8 cellular contexts compared by ENCODE assay signal in the genomic region with DNA sequence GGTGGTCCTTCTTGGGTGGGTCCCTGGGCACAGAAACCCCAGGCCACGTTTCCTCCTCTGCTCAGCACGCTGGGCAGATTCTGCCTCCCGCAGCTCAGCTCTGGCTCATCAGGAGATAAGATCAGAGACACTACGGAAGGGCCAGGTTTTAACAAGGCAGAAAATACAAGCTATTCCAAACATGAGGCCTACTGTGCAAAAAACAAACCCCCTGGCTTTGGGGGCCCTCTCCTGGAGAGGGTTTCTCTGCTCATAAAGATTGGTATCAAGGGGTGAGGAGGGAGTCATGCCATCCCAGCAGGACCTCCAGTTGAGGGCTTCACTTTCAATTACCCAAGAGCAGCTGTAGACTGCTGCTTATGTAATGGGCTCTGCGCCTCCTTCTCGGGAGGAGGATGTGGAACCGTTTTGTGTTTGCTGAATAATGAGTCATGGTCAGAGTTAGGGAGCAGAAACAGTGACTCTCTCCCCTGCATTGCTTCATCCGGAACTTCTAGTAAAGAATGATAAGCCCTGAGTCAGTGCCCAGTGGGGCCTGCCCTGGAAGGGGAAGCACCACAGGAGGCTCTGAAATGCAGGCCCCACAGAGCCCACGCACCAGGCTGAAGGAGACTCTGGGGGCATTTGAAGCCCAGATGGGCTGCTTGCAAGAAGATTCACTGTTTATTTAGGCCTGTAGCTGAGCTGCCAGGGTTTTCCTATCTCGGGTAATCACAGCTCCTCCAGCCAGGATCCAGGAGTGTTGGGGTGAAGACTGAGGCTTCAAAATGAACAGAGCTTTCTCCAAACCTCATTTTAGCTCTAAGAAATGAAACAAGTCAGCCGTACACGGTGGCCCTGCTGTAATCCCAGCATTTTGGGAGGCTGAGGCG.
DNase-seq lines count a peak whose midpoint lies in the region; ATAC-seq and TF ChIP-seq lines count a peak whose summit lies in the region.

No MANE protein-coding gene starts in this region.

- 0 out of 2 replicates have a peak, but pooled peaks have one; percentile 6 for TF ChIP-seq CTCF in GM12875 (IDR thresholded peaks at IDR 0.05; ENCODE audit: borderline replicate concordance, insufficient read depth, low read depth, low read length)
- TF ChIP-seq CTCF in GM23338 (conservative IDR thresholded peaks at IDR 0.05; ENCODE audit: low read depth in 2 of 2), result peak; percentile 10 to 30; a peak in 1 of 4 replicates
- TF ChIP-seq CTCF in fibroblast of pulmonary artery (IDR thresholded peaks at IDR 0.05; ENCODE audit: low read length, missing control alignments), result no peak
- TF ChIP-seq CTCF in neural crest cell (conservative IDR thresholded peaks at IDR 0.05), result no peak

- H3K9me2 ChIP-seq in GM23338 (ENCODE audit: insufficient read depth), result no peaks in the 10 kb centered on the region; the same call in 1 of the 2 replicates

- H3K4me3 ChIP-seq in GM12875 (ENCODE audit: low read depth, low read length) (no peak overlapping the region), GM23338 (no peak overlapping the region), fibroblast of pulmonary artery (replicated peaks; ENCODE audit: low read depth, low read length) (no peak overlapping the region), thymus (ENCODE audit: low read length) (no peak overlapping the region)

- H3K9me3 Mint-ChIP-seq in GM23338 (no peaks in the 10 kb centered on the region; the same call in 2 of the 3 replicates), neural crest cell (peaks cover 3% of the 10 kb centered on the region)

- no peak overlapping the region; the same call in 1 of the 2 replicates for H3K27ac Mint-ChIP-seq in GM23338
- peak overlapping the region; percentile 61 for H3K27ac Mint-ChIP-seq in neural crest cell (ENCODE audit: unreplicated experiment)

- H3K27me3 Mint-ChIP-seq in GM23338 (ENCODE audit: insufficient read depth, low read depth, poor library complexity), result peaks cover 4% of the 10 kb centered on the region
- peaks cover 3% of the 10 kb centered on the region for H3K27me3 Mint-ChIP-seq in neural crest cell (ENCODE audit: low read depth)

- peaks cover 14% of the 10 kb centered on the region for H3K4me1 Mint-ChIP-seq in GM23338
- peaks cover 31% of the 10 kb centered on the region for H3K4me1 Mint-ChIP-seq in neural crest cell

- no peaks in the 10 kb centered on the region for H3K27me3 ChIP-seq in GM23338 (ENCODE audit: insufficient read depth)
- no peaks in the 10 kb centered on the region for H3K27me3 ChIP-seq in thymus (ENCODE audit: control insufficient read depth, insufficient read depth)

- peak overlapping the region; percentile 96 for H2AFZ ChIP-seq in GM23338

- H3K27ac ChIP-seq in GM23338 (ENCODE audit: low read depth), result no peak overlapping the region
- peak overlapping the region; percentile 73 for H3K27ac ChIP-seq in thymus (ENCODE audit: low read depth)

- H3F3A ChIP-seq in GM23338 (replicated peaks; ENCODE audit: low read depth), result no peaks in the 10 kb centered on the region

- H4K20me1 ChIP-seq in GM23338 (replicated peaks; ENCODE audit: insufficient read depth), result no peaks in the 10 kb centered on the region

- H3K4me2 ChIP-seq in GM23338, result no peak overlapping the region

- H3K4me3 Mint-ChIP-seq in GM23338, result no peak overlapping the region
- H3K4me3 Mint-ChIP-seq in neural crest cell, result no peak overlapping the region

- no peaks in the 10 kb centered on the region for H3K9me3 ChIP-seq in thymus (ENCODE audit: control insufficient read depth)

- H3K79me2 ChIP-seq in GM23338 (replicated peaks; ENCODE audit: insufficient read depth), result no peaks in the 10 kb centered on the region

- no peaks in the 10 kb centered on the region for H3K36me3 ChIP-seq in GM23338 (ENCODE audit: insufficient read depth)
- no peaks in the 10 kb centered on the region for H3K36me3 ChIP-seq in thymus (ENCODE audit: control insufficient read depth, insufficient read depth)

- in situ Hi-C loops in KBM-7 (cut with MboI; ENCODE audit: low pct_unique_long_range_greater_than_20kb, low sequenced_read_pairs), result no loop called here

- peak; percentile 55 for ATAC-seq in GM23338

- DNase-seq in GM23338 (ENCODE audit: low spot score) (peak; percentile 8), KBM-7 (peak; percentile 99), fibroblast of pulmonary artery (ENCODE audit: low read depth) (peak; percentile 99), neural crest cell (ENCODE audit: low read depth, low spot score) (no peak), NCI-H2029 (lab: John Stamatoyannopoulos, UW) (no peak)
- peak; percentile 48 to 63 for DNase-seq in activated CD4-positive, alpha-beta T cell treated with anti-CD3 and anti-CD28 coated beads, Interleukin-2, amount 50 U/mL, for 48 hours

- H3K36me3 Mint-ChIP-seq in GM23338 (ENCODE audit: low read depth) (no peaks in the 10 kb centered on the region), neural crest cell (ENCODE audit: low read depth) (no peaks in the 10 kb centered on the region)

- WGBS in thymus, result 58% methylated on average over 13 of the region's 13 CpGs

- no peaks in the 10 kb centered on the region for H3K4me1 ChIP-seq in GM23338 (ENCODE audit: insufficient read depth)
- no peaks in the 10 kb centered on the region for H3K4me1 ChIP-seq in thymus (ENCODE audit: control insufficient read depth, insufficient read depth, low read length)

TF ChIP-seq in GM23338, 12 proteins besides CTCF, POLR2A, EP300 and RAD21 (continues in another document):
- TF ChIP-seq ZNF331 (CRISPR knock-in tag; IDR thresholded peaks at IDR 0.05; ENCODE audit: low read depth) (no peak), STAT1 (IDR thresholded peaks at IDR 0.05; ENCODE audit: unreplicated experiment) (no peak), ZNF114 (CRISPR knock-in tag; IDR thresholded peaks at IDR 0.05) (no peak), CREB1 (CRISPR knock-in tag; IDR thresholded peaks at IDR 0.05; ENCODE audit: low read depth) (no peak), JUNB (IDR thresholded peaks at IDR 0.05; ENCODE audit: unreplicated experiment) (no peak), EZH2phosphoT487 (IDR thresholded peaks at IDR 0.05; ENCODE audit: unreplicated experiment) (no peak)
- TF ChIP-seq, protein P1, sequence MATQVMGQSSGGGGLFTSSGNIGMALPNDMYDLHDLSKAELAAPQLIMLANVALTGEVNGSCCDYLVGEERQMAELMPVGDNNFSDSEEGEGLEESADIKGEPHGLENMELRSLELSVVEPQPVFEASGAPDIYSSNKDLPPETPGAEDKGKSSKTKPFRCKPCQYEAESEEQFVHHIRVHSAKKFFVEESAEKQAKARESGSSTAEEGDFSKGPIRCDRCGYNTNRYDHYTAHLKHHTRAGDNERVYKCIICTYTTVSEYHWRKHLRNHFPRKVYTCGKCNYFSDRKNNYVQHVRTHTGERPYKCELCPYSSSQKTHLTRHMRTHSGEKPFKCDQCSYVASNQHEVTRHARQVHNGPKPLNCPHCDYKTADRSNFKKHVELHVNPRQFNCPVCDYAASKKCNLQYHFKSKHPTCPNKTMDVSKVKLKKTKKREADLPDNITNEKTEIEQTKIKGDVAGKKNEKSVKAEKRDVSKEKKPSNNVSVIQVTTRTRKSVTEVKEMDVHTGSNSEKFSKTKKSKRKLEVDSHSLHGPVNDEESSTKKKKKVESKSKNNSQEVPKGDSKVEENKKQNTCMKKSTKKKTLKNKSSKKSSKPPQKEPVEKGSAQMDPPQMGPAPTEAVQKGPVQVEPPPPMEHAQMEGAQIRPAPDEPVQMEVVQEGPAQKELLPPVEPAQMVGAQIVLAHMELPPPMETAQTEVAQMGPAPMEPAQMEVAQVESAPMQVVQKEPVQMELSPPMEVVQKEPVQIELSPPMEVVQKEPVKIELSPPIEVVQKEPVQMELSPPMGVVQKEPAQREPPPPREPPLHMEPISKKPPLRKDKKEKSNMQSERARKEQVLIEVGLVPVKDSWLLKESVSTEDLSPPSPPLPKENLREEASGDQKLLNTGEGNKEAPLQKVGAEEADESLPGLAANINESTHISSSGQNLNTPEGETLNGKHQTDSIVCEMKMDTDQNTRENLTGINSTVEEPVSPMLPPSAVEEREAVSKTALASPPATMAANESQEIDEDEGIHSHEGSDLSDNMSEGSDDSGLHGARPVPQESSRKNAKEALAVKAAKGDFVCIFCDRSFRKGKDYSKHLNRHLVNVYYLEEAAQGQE (IDR thresholded peaks at IDR 0.05; ENCODE audit: unreplicated experiment), result no peak

Comparison
In these comparisons a context has a peak if more than half of its experiments do, and no peak if none do; other contexts are left out.
1. CTCF ChIP-seq: peak in GM12875 (single experiment) and GM23338 (2 of 2); none in fibroblast of pulmonary artery (single experiment) and neural crest cell (single experiment).
2. DNase-seq: peak in GM23338 (single experiment), KBM-7 (single experiment), activated CD4-positive, alpha-beta T cell treated with anti-CD3 and anti-CD28 coated beads, Interleukin-2, amount 50 U/mL, for 48 hours (2 of 2) and fibroblast of pulmonary artery (single experiment); none in neural crest cell (single experiment) and NCI-H2029 (single experiment).